Comparison of ENCODE assay signal across 30 cellular contexts in the genomic region with DNA sequence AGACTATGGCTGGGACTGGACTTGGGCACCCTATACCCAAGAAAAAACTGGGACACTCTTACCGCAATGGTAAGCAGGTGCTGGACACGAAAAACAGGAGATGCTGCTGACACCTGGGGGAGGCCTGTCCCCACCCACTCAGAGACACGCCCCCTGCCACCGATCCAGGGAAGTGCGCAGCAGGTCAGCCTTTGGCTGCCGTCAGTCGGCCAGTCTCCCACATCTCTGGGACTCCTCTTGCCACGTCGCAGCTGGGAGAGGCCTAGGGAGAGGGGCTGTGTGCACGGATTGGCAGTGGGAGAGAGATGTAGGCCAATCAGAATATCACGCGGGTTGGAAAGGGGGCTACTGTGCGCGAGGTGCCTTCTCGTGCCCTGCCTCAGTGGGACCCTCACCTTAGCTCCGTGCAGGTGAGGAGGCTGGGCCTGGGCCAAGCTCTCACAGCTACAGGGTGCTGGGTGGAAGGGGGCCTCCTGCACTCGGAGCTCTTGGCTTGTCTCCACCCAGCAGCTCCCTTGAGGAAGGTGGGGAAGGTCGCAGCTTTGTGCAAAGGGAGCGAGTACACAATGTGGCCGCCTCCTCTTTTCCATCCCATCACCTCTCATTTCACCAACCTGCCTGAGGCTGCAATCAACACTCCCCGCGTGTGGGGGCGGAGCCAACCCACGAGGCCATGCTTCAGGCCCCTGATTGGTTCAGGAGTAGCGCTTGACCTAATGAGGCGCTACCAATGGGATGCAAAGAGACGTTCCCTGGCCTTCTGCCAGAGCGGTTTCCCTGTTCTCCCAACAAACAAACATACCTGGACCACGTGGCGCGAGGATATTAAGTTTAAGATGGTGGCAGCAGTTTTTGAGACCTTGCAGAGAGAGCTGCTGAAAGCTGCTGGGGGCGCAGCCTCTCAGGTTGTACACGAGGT. TPM values are rescaled to one million over a fixed set of nuclear protein-coding genes. Genes with fewer than 3 reads are reported as not detected.
DNase-seq lines count a peak whose midpoint lies in the region; ATAC-seq and TF ChIP-seq lines count a peak whose summit lies in the region.
"Had no signal": no experiment of that assay in that cellular context is flagged by ENCODE, and none has a peak within 500 bp of the region (broad histone marks: within the 10 kb centered on the region; RNA-seq: fewer than 3 reads in every experiment).

No MANE protein-coding gene starts in this region.

- peaks cover 5% of the 10 kb centered on the region for H3K4me1 Mint-ChIP-seq in activated CD4-positive, alpha-beta memory T cell treated with anti-CD3 and anti-CD28 coated beads for 36 hours (ENCODE audit: low read depth)
- peaks cover 4% of the 10 kb centered on the region for H3K4me1 Mint-ChIP-seq in activated CD4-positive, alpha-beta memory T cell treated with anti-CD3 and anti-CD28 coated beads, Interleukin-2, amount 10 ng/mL, durations not matched to agents 7 days and 5 days
- H3K4me1 Mint-ChIP-seq: B cell had no signal

- H3K36me3 ChIP-seq in testis (ENCODE audit: low read depth, missing control alignments): no peaks in the 10 kb centered on the region
- H3K36me3 ChIP-seq: ovary, right atrium auricular region, tibial nerve had no signal

- H3K4me1 ChIP-seq in testis: no peaks in the 10 kb centered on the region
- H3K4me1 ChIP-seq: right atrium auricular region had no signal

- ATAC-seq in HG03097 (IDR thresholded peaks at IDR 0.05; ENCODE audit: low FRiP score, unreplicated experiment) (no peak), HG03520 (IDR thresholded peaks at IDR 0.05; ENCODE audit: unreplicated experiment) (no peak)
- ATAC-seq: activated T-cell treated with anti-CD3 and anti-CD28 coated beads, Interleukin-2, amount 50 U/mL, for 4 hours; mucosa of descending colon; Right ventricle myocardium inferior had no signal

- H3K27ac ChIP-seq in testis: no peak overlapping the region
- H3K27ac ChIP-seq: dorsolateral prefrontal cortex, ovary, right atrium auricular region, tibial nerve, VCaP had no signal

- 57 to 65% methylated on average over 26 to 33 of the region's 33 CpGs for WGBS in testis, 2 donors

- intact Hi-C loops in activated CD4-positive, alpha-beta memory T cell treated with anti-CD3 and anti-CD28 coated beads for 36 hours (cut with micrococcal nuclease): no loop called here
- intact Hi-C loops in testis (cut with DNase I; ENCODE audit: low total_unique reads): no loop called here

- H3K9me3 Mint-ChIP-seq in activated CD4-positive, alpha-beta memory T cell treated with anti-CD3 and anti-CD28 coated beads for 36 hours: no peaks in the 10 kb centered on the region
- H3K9me3 Mint-ChIP-seq in activated CD4-positive, alpha-beta memory T cell treated with anti-CD3 and anti-CD28 coated beads, Interleukin-2, amount 10 ng/mL, durations not matched to agents 7 days and 5 days: no peaks in the 10 kb centered on the region
- H3K9me3 Mint-ChIP-seq: activated CD4-positive, alpha-beta T cell treated with anti-CD3 and anti-CD28 coated beads, Interleukin-2, amount 10 ng/mL, durations not matched to agents 24 days and 14 days; activated T-cell treated with anti-CD3 and anti-CD28 coated beads, Interleukin-2, amount 50 U/mL, for 4 hours; natural killer cell treated with Interleukin-12 subunit alpha and Interleukin-12 subunit beta and Interleukin-15 and Interleukin-18, amount 100 ng/mL, for 72 hours had no signal

- H3K36me3 Mint-ChIP-seq in activated CD4-positive, alpha-beta memory T cell treated with anti-CD3 and anti-CD28 coated beads for 36 hours: no peaks in the 10 kb centered on the region
- H3K36me3 Mint-ChIP-seq in activated CD4-positive, alpha-beta memory T cell treated with anti-CD3 and anti-CD28 coated beads, Interleukin-2, amount 10 ng/mL, durations not matched to agents 7 days and 5 days (ENCODE audit: low read depth): no peaks in the 10 kb centered on the region
- H3K36me3 Mint-ChIP-seq: brain; natural killer cell treated with Interleukin-12 subunit alpha and Interleukin-12 subunit beta and Interleukin-15 and Interleukin-18, amount 100 ng/mL, for 72 hours had no signal

- POLR2A ChIA-PET in activated CD4-positive, alpha-beta memory T cell treated with anti-CD3 and anti-CD28 coated beads for 36 hours (lab: Charles Lee): no interaction called here
- POLR2A ChIA-PET in activated CD4-positive, alpha-beta memory T cell treated with anti-CD3 and anti-CD28 coated beads, Interleukin-2, amount 10 ng/mL, durations not matched to agents 7 days and 5 days (lab: Charles Lee): no interaction called here

- no peak overlapping the region for H3K4me3 Mint-ChIP-seq in activated CD4-positive, alpha-beta memory T cell treated with anti-CD3 and anti-CD28 coated beads for 36 hours
- H3K4me3 Mint-ChIP-seq in activated CD4-positive, alpha-beta memory T cell treated with anti-CD3 and anti-CD28 coated beads, Interleukin-2, amount 10 ng/mL, durations not matched to agents 7 days and 5 days: no peak overlapping the region
- H3K4me3 Mint-ChIP-seq: activated CD4-positive, alpha-beta T cell treated with anti-CD3 and anti-CD28 coated beads, Interleukin-2, amount 10 ng/mL, durations not matched to agents 24 days and 14 days; activated T-cell treated with anti-CD3 and anti-CD28 coated beads, Interleukin-2, amount 50 U/mL, for 4 hours; B cell; brain; natural killer cell treated with Interleukin-12 subunit alpha and Interleukin-12 subunit beta and Interleukin-15 and Interleukin-18, amount 100 ng/mL, for 72 hours had no signal

- H3K4me3 ChIP-seq in testis: peak overlapping the region in 1 of 2 donors; percentile 17
- H3K4me3 ChIP-seq: dorsolateral prefrontal cortex, lung, mucosa of descending colon, ovary, right atrium auricular region, tibial nerve had no signal

- no peaks in the 10 kb centered on the region for H3K27me3 Mint-ChIP-seq in activated CD4-positive, alpha-beta memory T cell treated with anti-CD3 and anti-CD28 coated beads for 36 hours
- peaks cover 4% of the 10 kb centered on the region for H3K27me3 Mint-ChIP-seq in activated CD4-positive, alpha-beta memory T cell treated with anti-CD3 and anti-CD28 coated beads, Interleukin-2, amount 10 ng/mL, durations not matched to agents 7 days and 5 days
- H3K27me3 Mint-ChIP-seq: B cell had no signal

- peak overlapping the region; percentile 18 for H3K27ac Mint-ChIP-seq in activated CD4-positive, alpha-beta memory T cell treated with anti-CD3 and anti-CD28 coated beads for 36 hours
- no peak overlapping the region for H3K27ac Mint-ChIP-seq in activated CD4-positive, alpha-beta memory T cell treated with anti-CD3 and anti-CD28 coated beads, Interleukin-2, amount 10 ng/mL, durations not matched to agents 7 days and 5 days
- H3K27ac Mint-ChIP-seq: activated CD4-positive, alpha-beta T cell treated with anti-CD3 and anti-CD28 coated beads, Interleukin-2, amount 10 ng/mL, durations not matched to agents 24 days and 14 days; B cell; brain; natural killer cell treated with Interleukin-12 subunit alpha and Interleukin-12 subunit beta and Interleukin-15 and Interleukin-18, amount 100 ng/mL, for 72 hours had no signal

- no peak for TF ChIP-seq CTCF in testis (IDR thresholded peaks at IDR 0.05)

- no peak for TF ChIP-seq POLR2A in testis (IDR thresholded peaks at IDR 0.05)

- no peaks in the 10 kb centered on the region for H3K27me3 ChIP-seq in testis
- H3K27me3 ChIP-seq: dorsolateral prefrontal cortex, ovary, right atrium auricular region, tibial nerve had no signal

- no peak for DNase-seq in activated CD4-positive, alpha-beta memory T cell treated with anti-CD3 and anti-CD28 coated beads for 36 hours
- no peak for DNase-seq in activated CD4-positive, alpha-beta memory T cell treated with anti-CD3 and anti-CD28 coated beads, Interleukin-2, amount 10 ng/mL, durations not matched to agents 7 days and 5 days
- DNase-seq in NCI-H69 (lab: John Stamatoyannopoulos, UW) (peak; percentile 97), iPS DF 19.7 (ENCODE audit: low read depth, low spot score) (peak; percentile 65), testis (peak; percentile 74), T-helper 1 cell (no peak)
- DNase-seq: activated CD4-positive, alpha-beta T cell treated with anti-CD3 and anti-CD28 coated beads, Interleukin-2, amount 10 ng/mL, durations not matched to agents 24 days and 14 days; activated T-cell treated with anti-CD3 and anti-CD28 coated beads, Interleukin-2, amount 50 U/mL, for 4 hours; cerebellar nuclear complex; GF-D8; kidney glomerular epithelial cell; mucosa of descending colon; NCI-H1048; NCI-H1694; NCI-H774; OCI-M1; ovary; stimulated activated CD4-positive, alpha-beta T cell treated with anti-CD3 and anti-CD28 coated beads, Interleukin-2, amount 100 ng/mL, for 24 hours; T-helper 9 cell had no signal

- CTCF ChIA-PET in activated CD4-positive, alpha-beta memory T cell treated with anti-CD3 and anti-CD28 coated beads for 36 hours (lab: Charles Lee): interaction anchor here (4.5 kb wide), 1 partner anchor 14 kb away, joined by 52 read pairs; no protein-coding TSS in a partner anchor
- CTCF ChIA-PET in activated CD4-positive, alpha-beta memory T cell treated with anti-CD3 and anti-CD28 coated beads, Interleukin-2, amount 10 ng/mL, durations not matched to agents 7 days and 5 days (lab: Charles Lee): interaction anchor here (1.2 kb wide), 1 partner anchor 30 kb away, joined by 3 read pairs; no protein-coding TSS in a partner anchor

- H3K9me3 ChIP-seq in testis: no peaks in the 10 kb centered on the region
- H3K9me3 ChIP-seq: ovary, right atrium auricular region had no signal

RNA-seq across cellular contexts. Expression of gene LDLRAP1, which starts 25.7 kb away (rescaled TPM):
- total RNA-seq in activated CD4-positive, alpha-beta memory T cell treated with anti-CD3 and anti-CD28 coated beads for 36 hours: 10 to 100 TPM; 11.9 to 14.8 TPM
- 10 to 100 TPM; 26.4 to 27.7 TPM for total RNA-seq in activated CD4-positive, alpha-beta memory T cell treated with anti-CD3 and anti-CD28 coated beads, Interleukin-2, amount 10 ng/mL, durations not matched to agents 7 days and 5 days
- total RNA-seq in testis: 10 to 100 TPM; 16.6 to 19.8 TPM
- 11.7 TPM for polyA plus RNA-seq in testis (ENCODE audit: insufficient read depth, low read depth, low replicate concordance)

Comparison
In these comparisons a context has a peak if more than half of its experiments do, and no peak if none do; other contexts are left out.
1. DNase-seq: peak in NCI-H69 (single experiment), iPS DF 19.7 (single experiment) and testis (single experiment); none in activated CD4-positive, alpha-beta memory T cell treated with anti-CD3 and anti-CD28 coated beads for 36 hours (single experiment), activated CD4-positive, alpha-beta memory T cell treated with anti-CD3 and anti-CD28 coated beads, Interleukin-2, amount 10 ng/mL, durations not matched to agents 7 days and 5 days (single experiment) and T-helper 1 cell (0 of 5).